11 cellular contexts compared by ENCODE assay signal in the genomic region with DNA sequence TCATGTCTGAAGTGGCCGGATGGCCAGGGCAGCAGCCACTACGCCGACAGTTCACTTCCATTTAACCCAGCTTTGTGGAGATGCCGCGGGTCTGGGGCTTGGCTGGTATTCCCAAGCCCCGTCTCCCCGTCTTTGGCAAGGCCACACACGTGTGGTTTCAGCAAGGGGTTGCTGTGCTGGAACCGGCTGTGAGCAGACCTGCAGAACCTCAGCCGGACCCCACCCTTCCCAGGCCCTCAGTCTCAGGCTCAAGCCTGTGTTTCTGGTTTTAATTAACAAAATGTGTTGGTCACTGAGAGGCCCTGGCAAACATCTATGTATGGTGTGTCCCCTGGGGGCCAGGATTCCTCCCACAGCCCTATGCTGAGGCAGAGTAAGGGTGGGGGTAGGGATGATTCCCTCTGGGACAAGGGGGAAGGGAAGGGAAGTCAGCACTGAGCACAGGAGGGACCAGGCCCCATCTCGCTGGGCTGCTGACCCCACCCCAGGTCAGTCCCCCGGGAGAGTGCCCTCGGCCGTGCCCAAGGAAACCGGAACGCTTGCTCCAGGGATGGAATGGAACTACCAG. TPM values are rescaled to one million over a fixed set of nuclear protein-coding genes. Genes with fewer than 3 reads are reported as not detected.
DNase-seq lines count a peak whose midpoint lies in the region; ATAC-seq and TF ChIP-seq lines count a peak whose summit lies in the region.
"Had no signal": no experiment of that assay in that cellular context is flagged by ENCODE, and none has a peak within 500 bp of the region (broad histone marks: within the 10 kb centered on the region; RNA-seq: fewer than 3 reads in every experiment).

No MANE protein-coding gene starts in this region.

- H3K4me1 Mint-ChIP-seq in chondrocyte (ENCODE audit: low read depth), result peaks cover 88% of the 10 kb centered on the region
- peaks cover 0 to 5% (median 2%) of the 10 kb centered on the region in 4 donors for H3K4me1 Mint-ChIP-seq in CD4-positive, alpha-beta memory T cell

- no peaks in the 10 kb centered on the region for H3K9me3 ChIP-seq in right lobe of liver
- H3K9me3 ChIP-seq in CD4-positive, alpha-beta memory T cell (ENCODE audit: control insufficient read depth in 1 of 2, low read length in 2 of 2), result no peaks in the 10 kb centered on the region

- intact Hi-C loops in right lobe of liver (cut with DNase I), result no loop called here
- intact Hi-C loops in CD4-positive, alpha-beta memory T cell (cut with micrococcal nuclease), result no loop called here

- no peaks in the 10 kb centered on the region for H3K9me3 Mint-ChIP-seq in chondrocyte (ENCODE audit: low read depth)
- H3K9me3 Mint-ChIP-seq in CD4-positive, alpha-beta memory T cell, result no peaks in the 10 kb centered on the region
- H3K9me3 Mint-ChIP-seq: activated naive CD8-positive, alpha-beta T cell treated with anti-CD3 and anti-CD28 coated beads for 36 hours had no signal

- H3K36me3 ChIP-seq in right lobe of liver, result no peaks in the 10 kb centered on the region
- no peaks in the 10 kb centered on the region for H3K36me3 ChIP-seq in CD4-positive, alpha-beta memory T cell (ENCODE audit: insufficient read depth, low read length)

- POLR2A ChIA-PET in CD4-positive, alpha-beta memory T cell (lab: Charles Lee; ENCODE audit: partially characterized antibody), result no interaction called here

- H3K27me3 ChIP-seq in right lobe of liver, result no peaks in the 10 kb centered on the region
- H3K27me3 ChIP-seq in CD4-positive, alpha-beta memory T cell (ENCODE audit: insufficient read depth, low read length), result no peaks in the 10 kb centered on the region

- no peak overlapping the region for H3K27ac ChIP-seq in right lobe of liver
- H3K27ac ChIP-seq in CD4-positive, alpha-beta memory T cell (ENCODE audit: low read depth, low read length), result no peak overlapping the region

- no peak overlapping the region for H3K4me3 ChIP-seq in right lobe of liver
- no peak overlapping the region for H3K4me3 ChIP-seq in CD4-positive, alpha-beta memory T cell (ENCODE audit: low read length in 2 of 2)

- DNase-seq in GM04504 (ENCODE audit: low read depth) (peak; percentile 59), chondrocyte (ENCODE audit: low spot score) (peak; percentile 53), right lobe of liver (peak in 2 of 3 donors; percentile 12 to 33), stromal cell of bone marrow (ENCODE audit: low read depth) (peak; percentile 41), NCI-H1930 (lab: John Stamatoyannopoulos, UW) (no peak), SKM-1 (lab: John Stamatoyannopoulos, UW; ENCODE audit: unreplicated experiment) (no peak)
- no peak for DNase-seq in CD4-positive, alpha-beta memory T cell
- DNase-seq: activated naive CD8-positive, alpha-beta T cell treated with anti-CD3 and anti-CD28 coated beads for 36 hours; DMS 273 treated with DMSO at 0.1 percent for 48 hours; NCI-H2029 treated with DMSO at 0.1 percent for 48 hours had no signal

- TF ChIP-seq POLR2A in right lobe of liver (IDR thresholded peaks at IDR 0.05), result no peak

- H3K4me1 ChIP-seq in right lobe of liver, result no peaks in the 10 kb centered on the region
- no peaks in the 10 kb centered on the region for H3K4me1 ChIP-seq in CD4-positive, alpha-beta memory T cell (ENCODE audit: insufficient read depth, low read length)

- peaks cover 2% of the 10 kb centered on the region for H3K36me3 Mint-ChIP-seq in chondrocyte (ENCODE audit: low read depth)
- H3K36me3 Mint-ChIP-seq in CD4-positive, alpha-beta memory T cell, result peaks cover 0 to 2% of the 10 kb centered on the region in 2 donors

- H3K27me3 Mint-ChIP-seq in chondrocyte (ENCODE audit: low read depth), result no peaks in the 10 kb centered on the region
- H3K27me3 Mint-ChIP-seq in CD4-positive, alpha-beta memory T cell, result peaks cover 0 to 3% of the 10 kb centered on the region in 2 donors
- H3K27me3 Mint-ChIP-seq: activated naive CD8-positive, alpha-beta T cell treated with anti-CD3 and anti-CD28 coated beads for 36 hours had no signal

- no peak for ATAC-seq in right lobe of liver
- no peak for ATAC-seq in HG02571 (IDR thresholded peaks at IDR 0.05; ENCODE audit: unreplicated experiment)

- 84% methylated on average over 14 of the region's 16 CpGs for WGBS in right lobe of liver (ENCODE audit: insufficient coverage, low coverage, low lambda C conversion rate, missing lambda C conversion rate)

- peak overlapping the region; percentile 89 for H3K27ac Mint-ChIP-seq in chondrocyte (ENCODE audit: unreplicated experiment)
- peak overlapping the region in 1 of 7 donors; percentile 69 for H3K27ac Mint-ChIP-seq in CD4-positive, alpha-beta memory T cell
- H3K27ac Mint-ChIP-seq: activated naive CD8-positive, alpha-beta T cell treated with anti-CD3 and anti-CD28 coated beads for 36 hours had no signal

- H3K4me3 Mint-ChIP-seq in chondrocyte (ENCODE audit: unreplicated experiment), result peak overlapping the region; percentile 55
- no peak overlapping the region for H3K4me3 Mint-ChIP-seq in CD4-positive, alpha-beta memory T cell
- H3K4me3 Mint-ChIP-seq: activated naive CD8-positive, alpha-beta T cell treated with anti-CD3 and anti-CD28 coated beads for 36 hours had no signal

- CTCF ChIA-PET in CD4-positive, alpha-beta memory T cell (lab: Charles Lee; ENCODE audit: partially characterized antibody), result no interaction called here

- no peak for TF ChIP-seq CTCF in chondrocyte (IDR thresholded peaks at IDR 0.05)
- TF ChIP-seq CTCF in right lobe of liver (IDR thresholded peaks at IDR 0.05), result no peak

RNA-seq across cellular contexts. Expression of gene OSBPL5, which starts 9.3 kb away (rescaled TPM):
- 43.9 to 78.9 TPM (median 47.6 TPM) in 3 replicates for total RNA-seq in chondrocyte
- total RNA-seq in right lobe of liver, result 1 to 10 TPM; 2.2 to 6.3 (median 3.4) TPM
- 1 to 10 TPM; 4.5 to 5.2 TPM for total RNA-seq in CD4-positive, alpha-beta memory T cell
- 1 to 10 TPM in 1 of 2 donors, under 1 TPM in 1; 0.75 to 1.2 TPM for polyA plus RNA-seq in CD4-positive, alpha-beta memory T cell

Comparison
In these comparisons a context has a peak if more than half of its experiments do, and no peak if none do; other contexts are left out.
1. DNase-seq: peak in GM04504 (single experiment), chondrocyte (single experiment), right lobe of liver (2 of 3) and stromal cell of bone marrow (single experiment); none in CD4-positive, alpha-beta memory T cell (0 of 5), NCI-H1930 (0 of 2) and SKM-1 (single experiment).